10 cellular contexts compared by ENCODE assay signal in the genomic region with DNA sequence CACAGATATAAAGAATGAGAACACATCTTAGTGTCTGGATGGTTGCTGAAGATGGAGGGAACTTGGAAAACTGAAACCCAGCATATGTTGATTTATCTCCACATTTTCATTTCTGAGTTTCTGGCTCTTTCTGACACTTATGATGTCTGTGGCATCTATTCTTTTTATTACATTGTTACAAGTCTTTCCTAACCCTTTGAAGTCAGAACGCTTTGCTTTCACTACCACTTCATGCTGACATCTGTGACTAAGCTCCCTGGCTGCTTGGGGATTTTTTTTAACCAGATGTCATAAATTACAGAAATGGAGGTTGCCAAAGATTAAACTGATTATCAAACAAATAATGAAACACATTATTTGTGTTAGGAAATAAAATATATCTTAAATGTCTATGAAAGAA.
DNase-seq lines count a peak whose midpoint lies in the region; ATAC-seq and TF ChIP-seq lines count a peak whose summit lies in the region.
"Had no signal": no experiment of that assay in that cellular context is flagged by ENCODE, and none has a peak within 500 bp of the region (broad histone marks: within the 10 kb centered on the region; RNA-seq: fewer than 3 reads in every experiment).

No MANE protein-coding gene starts in this region.

- H3K9me3 Mint-ChIP-seq in naive thymus-derived CD4-positive, alpha-beta T cell = peaks cover 0 to 14% (median 5%) of the 10 kb centered on the region in 11 donors
- H3K9me3 Mint-ChIP-seq in GM23338 = no peaks in the 10 kb centered on the region; the same call in 2 of the 3 replicates

- POLR2A ChIA-PET in naive thymus-derived CD4-positive, alpha-beta T cell (lab: Charles Lee) = no interaction called here

- TF ChIP-seq CTCF in fibroblast of the aortic adventitia (IDR thresholded peaks at IDR 0.05; ENCODE audit: insufficient read depth, low read length) (no peak), GM23338 (conservative IDR thresholded peaks at IDR 0.05; ENCODE audit: low read depth in 2 of 2) (no peak)

- H4K20me1 ChIP-seq in GM23338 (replicated peaks; ENCODE audit: insufficient read depth) = no peaks in the 10 kb centered on the region

- H3K36me3 ChIP-seq in naive thymus-derived CD4-positive, alpha-beta T cell (ENCODE audit: control insufficient read depth in 2 of 3, insufficient read depth in 3 of 3, low read length in 3 of 3) = no peaks in the 10 kb centered on the region
- H3K36me3 ChIP-seq in GM23338 (ENCODE audit: insufficient read depth) = no peaks in the 10 kb centered on the region

- H3K4me2 ChIP-seq in GM23338 = no peak overlapping the region

- peak; percentile 92 for DNase-seq in EH (ENCODE audit: low read depth)
- peak; percentile 63 for DNase-seq in H4 (ENCODE audit: low spot score)
- peak; percentile 82 for DNase-seq in NCI-H226
- DNase-seq in fibroblast of the aortic adventitia (ENCODE audit: low read depth) = peak; percentile 94
- DNase-seq in naive thymus-derived CD4-positive, alpha-beta T cell = no peak
- DNase-seq in GM23338 (ENCODE audit: low spot score) = no peak
- DNase-seq in NCI-H526 (lab: John Stamatoyannopoulos, UW) = no peak
- DNase-seq: KG1, retina had no signal

- H3K4me1 ChIP-seq in naive thymus-derived CD4-positive, alpha-beta T cell (ENCODE audit: control insufficient read depth in 2 of 2, insufficient read depth in 2 of 2, low read length in 2 of 2) = no peaks in the 10 kb centered on the region
- H3K4me1 ChIP-seq in GM23338 (ENCODE audit: insufficient read depth) = no peaks in the 10 kb centered on the region

- intact Hi-C loops in naive thymus-derived CD4-positive, alpha-beta T cell (cut with micrococcal nuclease) = loop anchor here in 1 of 2 donors (5.0 kb wide), 1 partner anchor 239 kb away; no protein-coding TSS in a partner anchor

- H2AFZ ChIP-seq in GM23338 = no peak overlapping the region

- H3K9me2 ChIP-seq in GM23338 (ENCODE audit: insufficient read depth) = peaks cover 4% of the 10 kb centered on the region

- no peaks in the 10 kb centered on the region for H3K27me3 ChIP-seq in naive thymus-derived CD4-positive, alpha-beta T cell (ENCODE audit: control insufficient read depth in 2 of 2, insufficient read depth in 2 of 2, low read length in 2 of 2)
- no peaks in the 10 kb centered on the region for H3K27me3 ChIP-seq in GM23338 (ENCODE audit: insufficient read depth)

- no peak overlapping the region for H3K4me3 ChIP-seq in fibroblast of the aortic adventitia (ENCODE audit: low read depth, low read length)
- H3K4me3 ChIP-seq in naive thymus-derived CD4-positive, alpha-beta T cell (ENCODE audit: low read length) = no peak overlapping the region
- no peak overlapping the region for H3K4me3 ChIP-seq in GM23338

- CTCF ChIA-PET in naive thymus-derived CD4-positive, alpha-beta T cell (lab: Charles Lee) = no interaction called here

- no peaks in the 10 kb centered on the region for H3K79me2 ChIP-seq in GM23338 (replicated peaks; ENCODE audit: insufficient read depth)

- H3K36me3 Mint-ChIP-seq in naive thymus-derived CD4-positive, alpha-beta T cell = no peaks in the 10 kb centered on the region
- no peaks in the 10 kb centered on the region for H3K36me3 Mint-ChIP-seq in GM23338 (ENCODE audit: low read depth)

- no peak overlapping the region for H3K4me3 Mint-ChIP-seq in naive thymus-derived CD4-positive, alpha-beta T cell
- H3K4me3 Mint-ChIP-seq in GM23338 = no peak overlapping the region

- ATAC-seq in naive thymus-derived CD4-positive, alpha-beta T cell = no peak
- ATAC-seq in GM19455 (IDR thresholded peaks at IDR 0.05; ENCODE audit: unreplicated experiment) (no peak), GM23338 (no peak)

- H3K27ac ChIP-seq in naive thymus-derived CD4-positive, alpha-beta T cell (ENCODE audit: low read depth, low read length) = no peak overlapping the region
- no peak overlapping the region for H3K27ac ChIP-seq in GM23338 (ENCODE audit: low read depth)

- H3K9me3 ChIP-seq in naive thymus-derived CD4-positive, alpha-beta T cell (ENCODE audit: control insufficient read depth in 2 of 3, low read length in 3 of 3) = no peaks in the 10 kb centered on the region

- H3K27ac Mint-ChIP-seq in naive thymus-derived CD4-positive, alpha-beta T cell = no peak overlapping the region
- no peak overlapping the region for H3K27ac Mint-ChIP-seq in GM23338

- H3K27me3 Mint-ChIP-seq in naive thymus-derived CD4-positive, alpha-beta T cell = peaks cover 0 to 5% (median 0%) of the 10 kb centered on the region in 5 donors
- H3K27me3 Mint-ChIP-seq in GM23338 (ENCODE audit: insufficient read depth, low read depth, poor library complexity) = no peaks in the 10 kb centered on the region

- H3K4me1 Mint-ChIP-seq in naive thymus-derived CD4-positive, alpha-beta T cell = no peaks in the 10 kb centered on the region
- H3K4me1 Mint-ChIP-seq in GM23338 = no peaks in the 10 kb centered on the region

- no peaks in the 10 kb centered on the region for H3F3A ChIP-seq in GM23338 (replicated peaks; ENCODE audit: low read depth)

TF ChIP-seq in GM23338, 12 proteins besides CTCF, POLR2A, EP300 and RAD21 (continues in another document):
- TF ChIP-seq, protein P1, sequence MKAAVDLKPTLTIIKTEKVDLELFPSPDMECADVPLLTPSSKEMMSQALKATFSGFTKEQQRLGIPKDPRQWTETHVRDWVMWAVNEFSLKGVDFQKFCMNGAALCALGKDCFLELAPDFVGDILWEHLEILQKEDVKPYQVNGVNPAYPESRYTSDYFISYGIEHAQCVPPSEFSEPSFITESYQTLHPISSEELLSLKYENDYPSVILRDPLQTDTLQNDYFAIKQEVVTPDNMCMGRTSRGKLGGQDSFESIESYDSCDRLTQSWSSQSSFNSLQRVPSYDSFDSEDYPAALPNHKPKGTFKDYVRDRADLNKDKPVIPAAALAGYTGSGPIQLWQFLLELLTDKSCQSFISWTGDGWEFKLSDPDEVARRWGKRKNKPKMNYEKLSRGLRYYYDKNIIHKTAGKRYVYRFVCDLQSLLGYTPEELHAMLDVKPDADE (IDR thresholded peaks at IDR 0.05) = no peak
- TF ChIP-seq ZNF331 (CRISPR knock-in tag; IDR thresholded peaks at IDR 0.05; ENCODE audit: low read depth) = no peak
- TF ChIP-seq JUNB (IDR thresholded peaks at IDR 0.05; ENCODE audit: unreplicated experiment) = no peak
- no peak for TF ChIP-seq ZNF114 (CRISPR knock-in tag; IDR thresholded peaks at IDR 0.05)
- no peak for TF ChIP-seq POLR2AphosphoS5 (IDR thresholded peaks at IDR 0.05; ENCODE audit: low read depth)
- TF ChIP-seq CREB1 (CRISPR knock-in tag; IDR thresholded peaks at IDR 0.05; ENCODE audit: low read depth) = no peak
- TF ChIP-seq EZH2 (IDR thresholded peaks at IDR 0.05; ENCODE audit: low read depth, unreplicated experiment) = no peak
- no peak for TF ChIP-seq EZH2phosphoT487 (IDR thresholded peaks at IDR 0.05; ENCODE audit: unreplicated experiment)
- TF ChIP-seq NANOG (IDR thresholded peaks at IDR 0.05; ENCODE audit: borderline replicate concordance) = no peak
- TF ChIP-seq STAT1 (IDR thresholded peaks at IDR 0.05; ENCODE audit: unreplicated experiment) = no peak

Comparison
In these comparisons a context has a peak if more than half of its experiments do, and no peak if none do; other contexts are left out.
1. DNase-seq: peak in EH (single experiment), H4 (single experiment), NCI-H226 (single experiment) and fibroblast of the aortic adventitia (single experiment); none in naive thymus-derived CD4-positive, alpha-beta T cell (0 of 9), GM23338 (single experiment) and NCI-H526 (0 of 2).